ENCODE assay signal across 1 cellular context in the genomic region with DNA sequence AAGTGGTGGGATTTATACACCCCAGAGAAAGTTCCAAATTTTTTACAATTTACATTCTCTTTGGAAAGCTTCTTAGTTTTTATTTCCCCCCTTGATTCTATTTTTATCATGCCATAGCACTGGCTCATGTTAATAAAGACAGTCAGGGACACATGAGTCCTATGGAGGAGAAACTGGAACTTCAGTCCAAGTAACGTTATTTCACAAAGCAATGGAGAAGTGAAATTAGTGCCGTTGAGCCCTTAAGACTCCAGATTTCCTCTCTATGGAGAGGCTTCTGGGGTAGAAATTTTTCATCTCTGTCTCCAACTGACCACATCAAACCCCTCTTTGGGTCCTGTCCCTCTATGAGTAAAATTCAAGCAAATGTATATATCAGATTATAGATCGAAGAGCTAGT.
TF ChIP-seq lines count a peak whose summit lies in the region.

No MANE protein-coding gene starts in this region.

TF ChIP-seq in HepG2, 621 proteins besides CTCF, POLR2A, EP300 and RAD21:
- TF ChIP-seq CBX2 (IDR thresholded peaks at IDR 0.05; ENCODE audit: low read depth, low read length) (no peak), CBX2 (CRISPR knock-in tag; IDR thresholded peaks at IDR 0.05; ENCODE audit: low read depth) (no peak), YEATS2 (CRISPR knock-in tag; IDR thresholded peaks at IDR 0.05; ENCODE audit: borderline replicate concordance) (no peak), SAFB2 (CRISPR knock-in tag; IDR thresholded peaks at IDR 0.05; ENCODE audit: borderline replicate concordance, low read depth) (no peak), BRCA1 (CRISPR knock-in tag; IDR thresholded peaks at IDR 0.05) (no peak)
- TF ChIP-seq, protein P1, sequence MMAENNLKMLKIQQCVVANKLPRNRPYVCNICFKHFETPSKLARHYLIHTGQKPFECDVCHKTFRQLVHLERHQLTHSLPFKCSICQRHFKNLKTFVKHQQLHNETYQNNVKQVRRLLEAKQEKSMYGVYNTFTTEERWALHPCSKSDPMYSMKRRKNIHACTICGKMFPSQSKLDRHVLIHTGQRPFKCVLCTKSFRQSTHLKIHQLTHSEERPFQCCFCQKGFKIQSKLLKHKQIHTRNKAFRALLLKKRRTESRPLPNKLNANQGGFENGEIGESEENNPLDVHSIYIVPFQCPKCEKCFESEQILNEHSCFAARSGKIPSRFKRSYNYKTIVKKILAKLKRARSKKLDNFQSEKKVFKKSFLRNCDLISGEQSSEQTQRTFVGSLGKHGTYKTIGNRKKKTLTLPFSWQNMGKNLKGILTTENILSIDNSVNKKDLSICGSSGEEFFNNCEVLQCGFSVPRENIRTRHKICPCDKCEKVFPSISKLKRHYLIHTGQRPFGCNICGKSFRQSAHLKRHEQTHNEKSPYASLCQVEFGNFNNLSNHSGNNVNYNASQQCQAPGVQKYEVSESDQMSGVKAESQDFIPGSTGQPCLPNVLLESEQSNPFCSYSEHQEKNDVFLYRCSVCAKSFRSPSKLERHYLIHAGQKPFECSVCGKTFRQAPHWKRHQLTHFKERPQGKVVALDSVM (CRISPR knock-in tag; IDR thresholded peaks at IDR 0.05): no peak
- TF ChIP-seq, protein P2, sequence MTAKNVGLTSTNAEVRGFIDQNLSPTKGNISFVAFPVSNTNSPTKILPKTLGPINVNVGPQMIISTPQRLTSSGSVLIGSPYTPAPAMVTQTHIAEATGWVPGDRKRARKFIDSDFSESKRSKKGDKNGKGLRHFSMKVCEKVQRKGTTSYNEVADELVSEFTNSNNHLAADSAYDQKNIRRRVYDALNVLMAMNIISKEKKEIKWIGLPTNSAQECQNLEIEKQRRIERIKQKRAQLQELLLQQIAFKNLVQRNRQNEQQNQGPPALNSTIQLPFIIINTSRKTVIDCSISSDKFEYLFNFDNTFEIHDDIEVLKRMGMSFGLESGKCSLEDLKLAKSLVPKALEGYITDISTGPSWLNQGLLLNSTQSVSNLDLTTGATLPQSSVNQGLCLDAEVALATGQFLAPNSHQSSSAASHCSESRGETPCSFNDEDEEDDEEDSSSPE (CRISPR knock-in tag; IDR thresholded peaks at IDR 0.05): no peak
TF ChIP-seq in HepG2: peak in this region for 0.
